In genomic region chr11:18492888-18493287, GRCh38 we compare ENCODE assay signal across 23 cellular contexts. TPM values are rescaled to one million over a fixed set of nuclear protein-coding genes. Genes with fewer than 3 reads are reported as not detected.
DNase-seq lines count a peak whose midpoint lies in the region; ATAC-seq and TF ChIP-seq lines count a peak whose summit lies in the region.
"Had no signal": no experiment of that assay in that cellular context is flagged by ENCODE, and none has a peak within 500 bp of the region (broad histone marks: within the 10 kb centered on the region; RNA-seq: fewer than 3 reads in every experiment).

No MANE protein-coding gene starts in this region.

- peak overlapping the region; percentile 57 to 65 for H3K27ac Mint-ChIP-seq in natural killer cell
- H3K27ac Mint-ChIP-seq in natural killer cell treated with Interleukin-12 subunit alpha and Interleukin-12 subunit beta and Interleukin-15 and Interleukin-18, amount 100 ng/mL, for 72 hours: peak overlapping the region in 1 of 2 donors; percentile 15
- H3K27ac Mint-ChIP-seq in activated CD8-positive, alpha-beta T cell treated with anti-CD3 and anti-CD28 coated beads, Interleukin-2, amount 10 ng/mL, durations not matched to agents 7 days and 5 days: no peak overlapping the region
- H3K27ac Mint-ChIP-seq: T-helper 2 cell treated with Interferon-gamma antibody and Interleukin-4, amounts not matched to agents 5 μg/mL and 100 μg/mL, for 36 hours had no signal

- peak overlapping the region in 2 of 5 donors; percentile 0 to 41 for H3K27ac ChIP-seq in stomach
- H3K27ac ChIP-seq: KMS-11, right lobe of liver, suprapubic skin had no signal

- POLR2A ChIA-PET in activated CD8-positive, alpha-beta T cell treated with anti-CD3 and anti-CD28 coated beads, Interleukin-2, amount 10 ng/mL, durations not matched to agents 7 days and 5 days (lab: Charles Lee): interaction anchor here (0.6 kb wide), 1 partner anchor 219 kb away, joined by 3 read pairs; no protein-coding TSS in a partner anchor

- H3K36me3 ChIP-seq in stomach: peaks cover 1 to 83% (median 74%) of the 10 kb centered on the region in 4 donors

- CTCF ChIA-PET in activated CD8-positive, alpha-beta T cell treated with anti-CD3 and anti-CD28 coated beads, Interleukin-2, amount 10 ng/mL, durations not matched to agents 7 days and 5 days (lab: Charles Lee): interaction anchor here (0.6 kb wide), 1 partner anchor 1139 kb away, joined by 4 read pairs; no protein-coding TSS in a partner anchor

- peaks cover 0 to 30% (median 9%) of the 10 kb centered on the region in 4 donors for H3K4me1 ChIP-seq in stomach
- H3K4me1 ChIP-seq: right lobe of liver, suprapubic skin had no signal

- H3K4me3 Mint-ChIP-seq in natural killer cell: no peak overlapping the region
- no peak overlapping the region for H3K4me3 Mint-ChIP-seq in natural killer cell treated with Interleukin-12 subunit alpha and Interleukin-12 subunit beta and Interleukin-15 and Interleukin-18, amount 100 ng/mL, for 72 hours
- H3K4me3 Mint-ChIP-seq in activated CD8-positive, alpha-beta T cell treated with anti-CD3 and anti-CD28 coated beads, Interleukin-2, amount 10 ng/mL, durations not matched to agents 7 days and 5 days: no peak overlapping the region
- H3K4me3 Mint-ChIP-seq: T-helper 2 cell treated with Interferon-gamma antibody and Interleukin-4, amounts not matched to agents 5 μg/mL and 100 μg/mL, for 36 hours had no signal

- H3K4me3 ChIP-seq in fibroblast of pulmonary artery (replicated peaks; ENCODE audit: low read depth, low read length) (no peak overlapping the region), stomach (no peak overlapping the region)
- H3K4me3 ChIP-seq: right lobe of liver, suprapubic skin had no signal

- no peak for TF ChIP-seq POLR2A in stomach (IDR thresholded peaks at IDR 0.05)

- DNase-seq in natural killer cell (no peak), NCI-H2196 treated with DMSO at 0.1 percent for 48 hours (lab: John Stamatoyannopoulos, UW; ENCODE audit: unreplicated experiment) (peak; percentile 13), fibroblast of pulmonary artery (ENCODE audit: low read depth) (peak; percentile 1), GM03348 (ENCODE audit: low spot score) (no peak), epidermal melanocyte (ENCODE audit: insufficient read length, low spot score) (no peak), stomach (no peak)
- no peak for DNase-seq in natural killer cell treated with Interleukin-12 subunit alpha and Interleukin-12 subunit beta and Interleukin-15 and Interleukin-18, amount 100 ng/mL, for 72 hours (ENCODE audit: low spot score)
- DNase-seq in activated CD8-positive, alpha-beta T cell treated with anti-CD3 and anti-CD28 coated beads, Interleukin-2, amount 10 ng/mL, durations not matched to agents 7 days and 5 days: no peak
- DNase-seq: activated CD4-positive, alpha-beta T cell treated with anti-CD3 and anti-CD28 coated beads for 1 hour; activated gamma-delta T cell treated with Interleukin-2 at 50 U/mL for 16 hours; amygdala; COR-L47; GDM1; GOT3; NCI-H446; right lobe of liver; stimulated activated CD4-positive, alpha-beta T cell treated with anti-CD3 and anti-CD28 coated beads, Interleukin-4, amount 100 ng/mL, for 1 hour had no signal

- H3K4me1 Mint-ChIP-seq in natural killer cell: peaks cover 5 to 33% of the 10 kb centered on the region in 2 donors
- peaks cover 0 to 3% of the 10 kb centered on the region in 2 donors for H3K4me1 Mint-ChIP-seq in natural killer cell treated with Interleukin-12 subunit alpha and Interleukin-12 subunit beta and Interleukin-15 and Interleukin-18, amount 100 ng/mL, for 72 hours (ENCODE audit: low read depth in 2 of 2)
- H3K4me1 Mint-ChIP-seq in activated CD8-positive, alpha-beta T cell treated with anti-CD3 and anti-CD28 coated beads, Interleukin-2, amount 10 ng/mL, durations not matched to agents 7 days and 5 days (ENCODE audit: low read depth): no peaks in the 10 kb centered on the region

- TF ChIP-seq CTCF in natural killer cell (IDR thresholded peaks at IDR 0.05) (no peak), fibroblast of pulmonary artery (IDR thresholded peaks at IDR 0.05; ENCODE audit: low read length, missing control alignments) (no peak), stomach (IDR thresholded peaks at IDR 0.05) (no peak)

- ATAC-seq in natural killer cell: no peak
- no peak for ATAC-seq in natural killer cell treated with Interleukin-12 subunit alpha and Interleukin-12 subunit beta and Interleukin-15 and Interleukin-18, amount 100 ng/mL, for 72 hours
- ATAC-seq in activated CD8-positive, alpha-beta T cell treated with anti-CD3 and anti-CD28 coated beads, Interleukin-2, amount 10 ng/mL, durations not matched to agents 7 days and 5 days: no peak
- ATAC-seq: right lobe of liver had no signal

- no peaks in the 10 kb centered on the region for H3K9me3 Mint-ChIP-seq in natural killer cell
- H3K9me3 Mint-ChIP-seq in natural killer cell treated with Interleukin-12 subunit alpha and Interleukin-12 subunit beta and Interleukin-15 and Interleukin-18, amount 100 ng/mL, for 72 hours: no peaks in the 10 kb centered on the region
- H3K9me3 Mint-ChIP-seq in activated CD8-positive, alpha-beta T cell treated with anti-CD3 and anti-CD28 coated beads, Interleukin-2, amount 10 ng/mL, durations not matched to agents 7 days and 5 days (ENCODE audit: insufficient read depth): no peaks in the 10 kb centered on the region
- H3K9me3 Mint-ChIP-seq: T-helper 2 cell treated with Interferon-gamma antibody and Interleukin-4, amounts not matched to agents 5 μg/mL and 100 μg/mL, for 36 hours had no signal

- H3K9me3 ChIP-seq in stomach: no peaks in the 10 kb centered on the region
- H3K9me3 ChIP-seq: right lobe of liver, suprapubic skin had no signal

- intact Hi-C loops in natural killer cell (cut with micrococcal nuclease) (no loop called here), stomach (cut with DNase I; ENCODE audit: low total_unique reads) (no loop called here)

- no peak for TF ChIP-seq EP300 in stomach (IDR thresholded peaks at IDR 0.05)

- no peaks in the 10 kb centered on the region for H3K27me3 ChIP-seq in stomach
- H3K27me3 ChIP-seq: right lobe of liver, suprapubic skin had no signal

- H3K36me3 Mint-ChIP-seq in natural killer cell: peaks cover 14% of the 10 kb centered on the region
- H3K36me3 Mint-ChIP-seq in natural killer cell treated with Interleukin-12 subunit alpha and Interleukin-12 subunit beta and Interleukin-15 and Interleukin-18, amount 100 ng/mL, for 72 hours: peaks cover 14% of the 10 kb centered on the region
- H3K36me3 Mint-ChIP-seq in activated CD8-positive, alpha-beta T cell treated with anti-CD3 and anti-CD28 coated beads, Interleukin-2, amount 10 ng/mL, durations not matched to agents 7 days and 5 days (ENCODE audit: low read depth): peaks cover 27% of the 10 kb centered on the region

- no peaks in the 10 kb centered on the region for H3K27me3 Mint-ChIP-seq in natural killer cell (ENCODE audit: low read depth in 2 of 2)
- no peaks in the 10 kb centered on the region for H3K27me3 Mint-ChIP-seq in natural killer cell treated with Interleukin-12 subunit alpha and Interleukin-12 subunit beta and Interleukin-15 and Interleukin-18, amount 100 ng/mL, for 72 hours
- H3K27me3 Mint-ChIP-seq in activated CD8-positive, alpha-beta T cell treated with anti-CD3 and anti-CD28 coated beads, Interleukin-2, amount 10 ng/mL, durations not matched to agents 7 days and 5 days (ENCODE audit: low read depth): no peaks in the 10 kb centered on the region

RNA-seq across cellular contexts. Expression of gene TSG101, which starts 33.9 kb away (rescaled TPM):
- total RNA-seq in natural killer cell (10 to 100 TPM; 22.7 to 35.2 (median 23.0) TPM), stomach (100 to 1,000 TPM in 1 of 5 donors, 10 to 100 TPM in 4; 30.3 to 125 (median 68.8) TPM)
- total RNA-seq in natural killer cell treated with Interleukin-12 subunit alpha and Interleukin-12 subunit beta and Interleukin-15 and Interleukin-18, amount 100 ng/mL, for 72 hours: 10 to 100 TPM; 25.3 to 38.7 TPM
- 10 to 100 TPM; 33.5 to 48.7 TPM for total RNA-seq in activated CD8-positive, alpha-beta T cell treated with anti-CD3 and anti-CD28 coated beads, Interleukin-2, amount 10 ng/mL, durations not matched to agents 7 days and 5 days
- polyA plus RNA-seq in stomach: 10 to 100 TPM; 38.0 to 86.1 (median 57.0) TPM

RNA-seq across cellular contexts. Expression of gene LDHAL6A, which starts 37.2 kb away (rescaled TPM):
- under 1 TPM; 0.15 to 0.82 (median 0.72) TPM for total RNA-seq in natural killer cell
- total RNA-seq in natural killer cell treated with Interleukin-12 subunit alpha and Interleukin-12 subunit beta and Interleukin-15 and Interleukin-18, amount 100 ng/mL, for 72 hours: not detected
- total RNA-seq in activated CD8-positive, alpha-beta T cell treated with anti-CD3 and anti-CD28 coated beads, Interleukin-2, amount 10 ng/mL, durations not matched to agents 7 days and 5 days: not detected
- not detected for total RNA-seq in stomach
- not detected for polyA plus RNA-seq in stomach
- total RNA-seq: chondrocyte, mucosa of gallbladder, omental fat pad, right lobe of liver, suprapubic skin had no signal

Comparison
In these comparisons a context has a peak if more than half of its experiments do, and no peak if none do; other contexts are left out.
1. DNase-seq: peak in NCI-H2196 treated with DMSO at 0.1 percent for 48 hours (single experiment) and fibroblast of pulmonary artery (single experiment); none in natural killer cell (single experiment), natural killer cell treated with Interleukin-12 subunit alpha and Interleukin-12 subunit beta and Interleukin-15 and Interleukin-18, amount 100 ng/mL, for 72 hours (single experiment), GM03348 (single experiment), activated CD8-positive, alpha-beta T cell treated with anti-CD3 and anti-CD28 coated beads, Interleukin-2, amount 10 ng/mL, durations not matched to agents 7 days and 5 days (single experiment), epidermal melanocyte (single experiment) and stomach (single experiment).